ENCODE assay signal across 7 cellular contexts in genomic region chr1:9823943-9824701, GRCh38. TPM values are rescaled to one million over a fixed set of nuclear protein-coding genes. Genes with fewer than 3 reads are reported as not detected.
A peak's percentile ranks its signal among the peaks of the same experiment; 100 is the strongest.
DNase-seq lines count a peak whose midpoint lies in the region; ATAC-seq and TF ChIP-seq lines count a peak whose summit lies in the region.

Gene CLSTN1, minus strand, starts transcription at chr1:9823965. Its CDS starts 232 bp downstream, at chr1:9823733.

- peak within 1 kb of the TSS; percentile 77 for H3K27ac Mint-ChIP-seq in activated CD4-positive, alpha-beta memory T cell treated with anti-CD3 and anti-CD28 coated beads for 36 hours

- WGBS in right lobe of liver (ENCODE audit: insufficient coverage, low coverage, low lambda C conversion rate, missing lambda C conversion rate): 0% methylated on average over 2 of the region's 93 CpGs

- POLR2A ChIA-PET in activated CD4-positive, alpha-beta memory T cell treated with anti-CD3 and anti-CD28 coated beads for 36 hours (lab: Charles Lee): interaction anchor here (0.9 kb wide), 1 partner anchor 24 kb away, joined by 4 read pairs; no protein-coding TSS in a partner anchor

- H3K4me3 ChIP-seq in dorsolateral prefrontal cortex (peak within 1 kb of the TSS; percentile 71 to 96 (median 89)), right lobe of liver (peak within 1 kb of the TSS; percentile 58 to 82 (median 71))

- H3K9me3 ChIP-seq in right lobe of liver: no peaks in the 10 kb centered on the region

- ATAC-seq in GM18511 (IDR thresholded peaks at IDR 0.05; ENCODE audit: unreplicated experiment) (peak; percentile 62), HG03135 (IDR thresholded peaks at IDR 0.05; ENCODE audit: unreplicated experiment) (peak; percentile 59), right lobe of liver (peak; percentile 70 to 86 (median 80))

- TF ChIP-seq CTCF in dorsolateral prefrontal cortex (IDR thresholded peaks at IDR 0.05 in 54 of 56, conservative IDR thresholded peaks at IDR 0.05 in 2 of 56; ENCODE audit: low read depth in 1 of 56, partially characterized antibody in 56 of 56) (peak in 1 of 56 donors; percentile 15), right lobe of liver (IDR thresholded peaks at IDR 0.05) (no peak)

- H3K36me3 ChIP-seq in right lobe of liver: no peaks in the 10 kb centered on the region

- peaks cover 0 to 21% (median 0%) of the 10 kb centered on the region in 4 donors for H3K4me1 ChIP-seq in right lobe of liver

- no peaks in the 10 kb centered on the region for H3K9me3 Mint-ChIP-seq in activated CD4-positive, alpha-beta memory T cell treated with anti-CD3 and anti-CD28 coated beads for 36 hours

- H3K27ac ChIP-seq in dorsolateral prefrontal cortex: peak within 1 kb of the TSS; percentile 81 to 99 (median 95)
- peak within 1 kb of the TSS in 1 of 3 donors; percentile 47 for H3K27ac ChIP-seq in right lobe of liver

- H3K4me3 Mint-ChIP-seq in activated CD4-positive, alpha-beta memory T cell treated with anti-CD3 and anti-CD28 coated beads for 36 hours: peak within 1 kb of the TSS; percentile 94

- peaks cover 4% of the 10 kb centered on the region for H3K36me3 Mint-ChIP-seq in activated CD4-positive, alpha-beta memory T cell treated with anti-CD3 and anti-CD28 coated beads for 36 hours

- no peaks in the 10 kb centered on the region for H3K27me3 Mint-ChIP-seq in activated CD4-positive, alpha-beta memory T cell treated with anti-CD3 and anti-CD28 coated beads for 36 hours

- no peak for TF ChIP-seq POLR2A in right lobe of liver (IDR thresholded peaks at IDR 0.05)

- DNase-seq in NCI-H69 (lab: John Stamatoyannopoulos, UW) (peak; percentile 93), dorsolateral prefrontal cortex (peak; percentile 76 to 95 (median 90)), right lobe of liver (peak; percentile 80 to 87 (median 86))
- DNase-seq in activated CD4-positive, alpha-beta memory T cell treated with anti-CD3 and anti-CD28 coated beads for 36 hours: peak; percentile 93
- DNase-seq in stimulated activated CD4-positive, alpha-beta T cell treated with anti-CD3 and anti-CD28 coated beads, Interleukin-4, amount 100 ng/mL, for 1 hour: peak; percentile 91

- intact Hi-C loops in activated CD4-positive, alpha-beta memory T cell treated with anti-CD3 and anti-CD28 coated beads for 36 hours (cut with micrococcal nuclease): loop anchor here (1.0 to 10.0 kb wide), 5 partner anchors 23 to 871 kb away; no protein-coding TSS in a partner anchor
- intact Hi-C loops in dorsolateral prefrontal cortex (cut with DNase I): loop anchor here in 1 of 2 donors (2.0 to 10.0 kb wide), 4 partner anchors 45 to 871 kb away; partner anchors contain the start of gene TMEM201
- intact Hi-C loops in right lobe of liver (cut with DNase I): no loop called here

- CTCF ChIA-PET in activated CD4-positive, alpha-beta memory T cell treated with anti-CD3 and anti-CD28 coated beads for 36 hours (lab: Charles Lee): interaction anchor here (0.5 to 1.4 kb wide), 3 partner anchors 40 to 198 kb away, joined by 3 to 4 read pairs (median 3); no protein-coding TSS in a partner anchor

- H3K27me3 ChIP-seq in dorsolateral prefrontal cortex (no peaks in the 10 kb centered on the region), right lobe of liver (no peaks in the 10 kb centered on the region)

- peaks cover 46% of the 10 kb centered on the region for H3K4me1 Mint-ChIP-seq in activated CD4-positive, alpha-beta memory T cell treated with anti-CD3 and anti-CD28 coated beads for 36 hours (ENCODE audit: low read depth)

RNA-seq across cellular contexts. Expression of gene CLSTN1, which starts in this region (rescaled TPM):
- total RNA-seq in activated CD4-positive, alpha-beta memory T cell treated with anti-CD3 and anti-CD28 coated beads for 36 hours: 10 to 100 TPM; 33.6 to 34.1 TPM
- total RNA-seq in dorsolateral prefrontal cortex (100 to 1,000 TPM; 260 to 770 (median 557) TPM), right lobe of liver (1 to 10 TPM; 4.4 to 9.9 (median 8.3) TPM)

Comparison
In these comparisons a context has a peak if more than half of its experiments do, and no peak if none do; other contexts are left out.
1. RNA of gene CLSTN1 (total RNA-seq): 260 to 770 TPM in dorsolateral prefrontal cortex; 33.6 to 34.1 TPM in activated CD4-positive, alpha-beta memory T cell treated with anti-CD3 and anti-CD28 coated beads for 36 hours and 4.4 to 9.9 TPM in right lobe of liver; every median in the first group is over 4 times any median in the second.
2. Peak in every context shown above with its lines, with median percentiles within 50 percentile points of each other: ATAC-seq and DNase-seq.